ENCODE assay signal across 18 cellular contexts in the genomic region with DNA sequence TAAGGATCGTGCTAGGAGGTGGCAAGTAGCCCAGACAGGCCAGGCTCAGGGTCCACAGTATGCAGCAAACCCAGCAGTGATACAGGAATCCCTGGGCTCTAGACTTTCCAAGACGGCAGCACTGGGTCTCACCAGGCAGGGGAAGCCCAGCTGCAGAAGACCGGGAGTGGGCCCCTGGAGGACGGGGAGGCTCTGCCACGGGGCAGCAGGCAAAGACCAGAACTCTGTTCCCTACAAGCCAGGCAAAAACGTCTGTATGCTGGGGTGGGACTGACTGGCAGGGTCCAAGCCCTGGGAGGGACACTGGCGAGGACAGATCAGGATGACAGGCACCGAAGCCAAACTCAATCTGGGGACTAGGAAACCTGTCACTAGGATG.
DNase-seq lines count a peak whose midpoint lies in the region; ATAC-seq and TF ChIP-seq lines count a peak whose summit lies in the region.
"Had no signal": no experiment of that assay in that cellular context is flagged by ENCODE, and none has a peak within 500 bp of the region (broad histone marks: within the 10 kb centered on the region; RNA-seq: fewer than 3 reads in every experiment).

No MANE protein-coding gene starts in this region.

- H3K27me3 Mint-ChIP-seq in activated T-cell treated with anti-CD3 and anti-CD28 coated beads, Interleukin-2, amount 50 U/mL, for 72 hours (ENCODE audit: low read depth) = peaks cover 19% of the 10 kb centered on the region
- H3K27me3 Mint-ChIP-seq in activated T-cell treated with anti-CD3 and anti-CD28 coated beads, Interleukin-2, amount 50 U/mL, for 4 hours (ENCODE audit: low read depth) = peaks cover 6% of the 10 kb centered on the region
- H3K27me3 Mint-ChIP-seq: B cell had no signal

- no peak for TF ChIP-seq CTCF in coronary artery (IDR thresholded peaks at IDR 0.05)
- no peak for TF ChIP-seq CTCF in tibial nerve (IDR thresholded peaks at IDR 0.05)
- no peak for TF ChIP-seq CTCF in brain microvascular endothelial cell (IDR thresholded peaks at IDR 0.05; ENCODE audit: low read depth, low read length, missing control alignments)
- no peak for TF ChIP-seq CTCF in ovary (IDR thresholded peaks at IDR 0.05)

- H3K27me3 ChIP-seq in tibial nerve (no peaks in the 10 kb centered on the region), brain microvascular endothelial cell (replicated peaks) (no peaks in the 10 kb centered on the region), ovary (no peaks in the 10 kb centered on the region)

- TF ChIP-seq POLR2A in tibial nerve (IDR thresholded peaks at IDR 0.05) (no peak), GM18505 (IDR thresholded peaks at IDR 0.05; ENCODE audit: borderline replicate concordance, extremely low read depth, insufficient read depth, insufficient read length) (no peak), ovary (IDR thresholded peaks at IDR 0.05) (no peak)

- H3K27ac ChIP-seq in coronary artery = no peak overlapping the region
- peak overlapping the region; percentile 4 to 83 (median 48) for H3K27ac ChIP-seq in tibial nerve
- H3K27ac ChIP-seq in brain microvascular endothelial cell = no peak overlapping the region
- no peak overlapping the region for H3K27ac ChIP-seq in ovary

- H3K4me1 ChIP-seq in tibial nerve (peaks cover 0 to 34% (median 20%) of the 10 kb centered on the region in 4 donors), ovary (ENCODE audit: insufficient read depth) (no peaks in the 10 kb centered on the region)

- peaks cover 7 to 9% of the 10 kb centered on the region in 2 donors for H3K36me3 Mint-ChIP-seq in activated T-cell treated with anti-CD3 and anti-CD28 coated beads, Interleukin-2, amount 50 U/mL, for 72 hours (ENCODE audit: insufficient read depth in 2 of 2)
- H3K36me3 Mint-ChIP-seq in activated T-cell treated with anti-CD3 and anti-CD28 coated beads, Interleukin-2, amount 50 U/mL, for 4 hours (ENCODE audit: insufficient read depth) = no peaks in the 10 kb centered on the region

- 67 to 68% methylated on average over 8 of the region's 8 CpGs for WGBS in tibial nerve, 2 donors
- WGBS in ovary, 3 donors = 91 to 93% (median 93%) methylated on average over 8 of the region's 8 CpGs

- ATAC-seq in activated T-cell treated with anti-CD3 and anti-CD28 coated beads, Interleukin-2, amount 50 U/mL, for 72 hours (replicated peaks in 1 of 2) = no peak
- ATAC-seq in activated T-cell treated with anti-CD3 and anti-CD28 coated beads, Interleukin-2, amount 50 U/mL, for 4 hours = no peak
- ATAC-seq in GM18505 (IDR thresholded peaks at IDR 0.05; ENCODE audit: unreplicated experiment) = no peak
- ATAC-seq: HepG2 had no signal

- in situ Hi-C loops in brain microvascular endothelial cell (cut with HindIII; ENCODE audit: low pct_ligation_motif_present, low sequenced_read_pairs) = no loop called here

- H3K4me1 Mint-ChIP-seq in activated T-cell treated with anti-CD3 and anti-CD28 coated beads, Interleukin-2, amount 50 U/mL, for 72 hours (ENCODE audit: low read depth) = peaks cover 35% of the 10 kb centered on the region
- H3K4me1 Mint-ChIP-seq in activated T-cell treated with anti-CD3 and anti-CD28 coated beads, Interleukin-2, amount 50 U/mL, for 4 hours (ENCODE audit: low read depth) = peaks cover 2% of the 10 kb centered on the region
- H3K4me1 Mint-ChIP-seq: B cell had no signal

- H3K9me3 ChIP-seq in tibial nerve = no peaks in the 10 kb centered on the region
- no peaks in the 10 kb centered on the region for H3K9me3 ChIP-seq in ovary

- no peak overlapping the region for H3K4me3 ChIP-seq in coronary artery
- H3K4me3 ChIP-seq in tibial nerve = no peak overlapping the region
- no peak overlapping the region for H3K4me3 ChIP-seq in brain microvascular endothelial cell (ENCODE audit: low read depth, low read length)
- no peak overlapping the region for H3K4me3 ChIP-seq in ovary

- no peak overlapping the region for H3K27ac Mint-ChIP-seq in activated T-cell treated with anti-CD3 and anti-CD28 coated beads, Interleukin-2, amount 50 U/mL, for 72 hours
- H3K27ac Mint-ChIP-seq: B cell had no signal

- H3K4me3 Mint-ChIP-seq in activated T-cell treated with anti-CD3 and anti-CD28 coated beads, Interleukin-2, amount 50 U/mL, for 72 hours = peak overlapping the region; percentile 18 to 36
- no peak overlapping the region for H3K4me3 Mint-ChIP-seq in activated T-cell treated with anti-CD3 and anti-CD28 coated beads, Interleukin-2, amount 50 U/mL, for 4 hours
- H3K4me3 Mint-ChIP-seq: B cell had no signal

- TF ChIP-seq EP300 in tibial nerve (IDR thresholded peaks at IDR 0.05) (no peak), ovary (IDR thresholded peaks at IDR 0.05) (no peak)

- H3K36me3 ChIP-seq in tibial nerve (no peaks in the 10 kb centered on the region), brain microvascular endothelial cell (replicated peaks) (no peaks in the 10 kb centered on the region), ovary (no peaks in the 10 kb centered on the region)

- no peak for DNase-seq in activated T-cell treated with anti-CD3 and anti-CD28 coated beads, Interleukin-2, amount 50 U/mL, for 72 hours
- DNase-seq in activated T-cell treated with anti-CD3 and anti-CD28 coated beads, Interleukin-2, amount 50 U/mL, for 4 hours = no peak
- DNase-seq in coronary artery (ENCODE audit: low spot score) (peak; percentile 67), mesenteric fat pad (ENCODE audit: low spot score) (peak; percentile 69), tibial nerve (ENCODE audit: low spot score in 2 of 2) (no peak), brain microvascular endothelial cell (no peak), ovary (no peak)
- DNase-seq: DMS79 treated with DMSO at 0.1 percent for 48 hours, KBM-7, NCI-H1105 treated with DMSO at 0.1 percent for 48 hours, NCI-H1694 treated with DMSO at 0.1 percent for 48 hours, NCI-H2107, NCI-H510A, NCI-H82, OCI-M1 had no signal

- intact Hi-C loops in ovary (cut with DNase I) = no loop called here

- peaks cover 9 to 13% of the 10 kb centered on the region in 2 donors for H3K9me3 Mint-ChIP-seq in activated T-cell treated with anti-CD3 and anti-CD28 coated beads, Interleukin-2, amount 50 U/mL, for 72 hours
- no peaks in the 10 kb centered on the region for H3K9me3 Mint-ChIP-seq in activated T-cell treated with anti-CD3 and anti-CD28 coated beads, Interleukin-2, amount 50 U/mL, for 4 hours

Comparison
In these comparisons a context has a peak if more than half of its experiments do, and no peak if none do; other contexts are left out.
1. DNase-seq: peak in coronary artery (single experiment) and mesenteric fat pad (single experiment); none in activated T-cell treated with anti-CD3 and anti-CD28 coated beads, Interleukin-2, amount 50 U/mL, for 72 hours (0 of 2), activated T-cell treated with anti-CD3 and anti-CD28 coated beads, Interleukin-2, amount 50 U/mL, for 4 hours (single experiment), tibial nerve (0 of 2), brain microvascular endothelial cell (single experiment) and ovary (0 of 5).
2. H3K27ac ChIP-seq: peak in tibial nerve (4 of 4); none in coronary artery (0 of 2), brain microvascular endothelial cell (single experiment) and ovary (0 of 2).